In genomic region chr12:115146453-115146852, GRCh38 we compare ENCODE assay signal across 1 cellular context.
TF ChIP-seq lines count a peak whose summit lies in the region.

No MANE protein-coding gene starts in this region.

TF ChIP-seq in IMR-90, 13 proteins besides CTCF, POLR2A, EP300 and RAD21 (continued from another document):
- TF ChIP-seq, protein P1, sequence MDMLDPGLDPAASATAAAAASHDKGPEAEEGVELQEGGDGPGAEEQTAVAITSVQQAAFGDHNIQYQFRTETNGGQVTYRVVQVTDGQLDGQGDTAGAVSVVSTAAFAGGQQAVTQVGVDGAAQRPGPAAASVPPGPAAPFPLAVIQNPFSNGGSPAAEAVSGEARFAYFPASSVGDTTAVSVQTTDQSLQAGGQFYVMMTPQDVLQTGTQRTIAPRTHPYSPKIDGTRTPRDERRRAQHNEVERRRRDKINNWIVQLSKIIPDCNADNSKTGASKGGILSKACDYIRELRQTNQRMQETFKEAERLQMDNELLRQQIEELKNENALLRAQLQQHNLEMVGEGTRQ (IDR thresholded peaks at IDR 0.05; ENCODE audit: low read depth, low read length): no peak
- TF ChIP-seq MAFK (IDR thresholded peaks at IDR 0.05; ENCODE audit: low read depth, low read length) (no peak), ELK1 (IDR thresholded peaks at IDR 0.05; ENCODE audit: borderline replicate concordance, low read depth, low read length) (no peak), RFX5 (IDR thresholded peaks at IDR 0.05; ENCODE audit: low read depth, low read length) (no peak), NFE2L2 (IDR thresholded peaks at IDR 0.05; ENCODE audit: low read depth, low read length) (no peak), MXI1 (IDR thresholded peaks at IDR 0.05; ENCODE audit: borderline replicate concordance, low read depth, low read length) (no peak), RCOR1 (IDR thresholded peaks at IDR 0.05; ENCODE audit: insufficient replicate concordance, low read length) (no peak), MAZ (IDR thresholded peaks at IDR 0.05; ENCODE audit: borderline replicate concordance, low read depth, low read length) (no peak), FOS (IDR thresholded peaks at IDR 0.05; ENCODE audit: low read depth, low read length) (no peak), CEBPB (IDR thresholded peaks at IDR 0.05; ENCODE audit: low read depth, low read length) (no peak)
